In the genomic region with DNA sequence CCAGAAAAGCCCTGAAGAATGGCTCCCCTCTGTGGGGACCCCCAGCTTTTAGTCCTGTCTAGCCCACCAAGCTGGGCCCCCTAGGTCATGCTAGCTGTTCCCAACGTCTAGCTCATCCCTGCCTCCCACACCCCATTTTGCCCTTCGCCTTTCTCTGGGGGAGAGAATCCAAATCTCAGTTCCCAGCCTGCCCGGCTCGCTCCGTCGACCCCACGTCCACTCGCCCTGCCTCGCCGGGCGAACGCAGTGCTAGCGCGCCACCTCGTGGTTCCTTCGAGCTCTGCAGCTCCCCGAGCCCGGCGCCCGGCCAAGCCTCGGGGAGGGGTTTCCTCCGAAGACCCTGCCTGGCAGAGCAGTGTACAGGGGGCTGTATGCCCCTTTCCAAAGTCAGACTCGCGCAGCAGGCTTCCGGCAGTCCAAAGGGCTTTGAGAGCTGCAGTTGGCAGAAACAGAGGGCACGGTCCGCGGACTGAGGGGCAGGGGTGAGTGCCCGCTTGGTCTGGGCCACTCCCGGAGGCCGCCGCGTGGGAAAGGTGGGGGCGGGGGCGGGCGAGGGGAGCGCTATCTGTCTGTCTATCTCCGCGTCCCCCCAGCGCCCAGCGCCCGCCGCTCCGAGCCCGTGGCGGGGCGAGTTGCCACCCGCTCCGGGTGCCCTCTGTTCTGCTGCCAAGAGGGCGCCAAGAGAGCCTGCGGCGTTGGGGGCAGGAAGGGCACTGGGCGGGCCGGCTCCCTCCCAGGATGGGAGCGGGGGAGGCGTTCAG, we compare ENCODE assay signal across 8 cellular contexts.
A peak's percentile ranks its signal among the peaks of the same experiment; 100 is the strongest.
DNase-seq lines count a peak whose midpoint lies in the region; ATAC-seq and TF ChIP-seq lines count a peak whose summit lies in the region.

No MANE protein-coding gene starts in this region.

- DNase-seq in ACHN (peak; percentile 53), GM20000 (ENCODE audit: low spot score) (peak; percentile 82), NOMO-1 (lab: John Stamatoyannopoulos, UW; ENCODE audit: unreplicated experiment in 2 of 2) (peak; percentile 10 to 49), activated T-cell treated with anti-CD3 and anti-CD28 coated beads for 24 hours (ENCODE audit: low read depth) (peak; percentile 50), fibroblast of pulmonary artery (ENCODE audit: low read depth) (peak; percentile 33), tibial artery (peak in 1 of 2 donors; percentile 69)

- H3K9me3 ChIP-seq in neutrophil (no peaks in the 10 kb centered on the region), tibial artery (no peaks in the 10 kb centered on the region)

- no peak overlapping the region for H3K27ac ChIP-seq in neutrophil
- no peak overlapping the region for H3K27ac ChIP-seq in tibial artery

- in situ Hi-C loops in ACHN (cut with HindIII; ENCODE audit: low pct_ligation_motif_present, low pct_unique_long_range_greater_than_20kb, low sequenced_read_pairs), result loop anchor here (5.0 kb wide), 1 partner anchor 114 kb away; no protein-coding TSS in a partner anchor

- H3K4me3 ChIP-seq in fibroblast of pulmonary artery (replicated peaks; ENCODE audit: low read depth, low read length), result peak overlapping the region; percentile 41
- H3K4me3 ChIP-seq in neutrophil (ENCODE audit: low read depth in 1 of 2, low read length in 1 of 2), result no peak overlapping the region
- peak overlapping the region in 1 of 2 donors; percentile 40 for H3K4me3 ChIP-seq in tibial artery

- H3K27me3 ChIP-seq in neutrophil (peaks cover 100% of the 10 kb centered on the region), tibial artery (peaks cover 4 to 89% of the 10 kb centered on the region in 2 donors)

- TF ChIP-seq CTCF in GM20000 (IDR thresholded peaks at IDR 0.05; ENCODE audit: extremely low read depth, missing control alignments) (peak; percentile 94), fibroblast of pulmonary artery (IDR thresholded peaks at IDR 0.05; ENCODE audit: low read length, missing control alignments) (peak; percentile 88), neutrophil (IDR thresholded peaks at IDR 0.05) (peak; percentile 71), tibial artery (IDR thresholded peaks at IDR 0.05) (peak; percentile 96 to 99)

- peaks cover 16 to 29% of the 10 kb centered on the region in 2 experiments for H3K4me1 ChIP-seq in neutrophil (ENCODE audit: control insufficient read depth in 1 of 2, insufficient read depth in 1 of 2, low read depth in 1 of 2, low read length in 1 of 2)
- peaks cover 0 to 44% (median 34%) of the 10 kb centered on the region in 4 donors for H3K4me1 ChIP-seq in tibial artery

- no peak for ATAC-seq in GM19467 (IDR thresholded peaks at IDR 0.05; ENCODE audit: unreplicated experiment)

- no peaks in the 10 kb centered on the region for H3K36me3 ChIP-seq in neutrophil
- no peaks in the 10 kb centered on the region for H3K36me3 ChIP-seq in tibial artery

- intact Hi-C loops in tibial artery (cut with DNase I; ENCODE audit: low total_unique reads), result loop anchor here (1.0 to 10.0 kb wide), 3 partner anchors 116 to 432 kb away; no protein-coding TSS in a partner anchor
